15 cellular contexts compared by ENCODE assay signal in genomic region chr13:30253830-30254229, GRCh38. TPM values are rescaled to one million over a fixed set of nuclear protein-coding genes. Genes with fewer than 3 reads are reported as not detected.
DNase-seq lines count a peak whose midpoint lies in the region; ATAC-seq and TF ChIP-seq lines count a peak whose summit lies in the region.
"Had no signal": no experiment of that assay in that cellular context is flagged by ENCODE, and none has a peak within 500 bp of the region (broad histone marks: within the 10 kb centered on the region; RNA-seq: fewer than 3 reads in every experiment).

No MANE protein-coding gene starts in this region.

- DNase-seq in activated CD4-positive, alpha-beta T cell treated with anti-CD3 and anti-CD28 coated beads for 36 hours, result no peak
- DNase-seq in activated CD4-positive, alpha-beta T cell treated with anti-CD3 and anti-CD28 coated beads for 48 hours, result no peak
- DNase-seq in A673 (ENCODE audit: low spot score) (no peak), CD1c-positive myeloid dendritic cell (ENCODE audit: extremely low spot score) (no peak), chondrocyte (ENCODE audit: low spot score) (no peak)
- no peak for DNase-seq in activated naive CD4-positive, alpha-beta T cell treated with anti-CD3 and anti-CD28 coated beads, Interleukin-2, amount 50 U/mL, for 16 hours
- DNase-seq: 8988T, DMS53, NCI-H187 treated with DMSO at 0.1 percent for 48 hours, NCI-H446 treated with DMSO at 0.1 percent for 48 hours, NCI-H82, SHP77 treated with DMSO at 0.1 percent for 48 hours had no signal

- H3K4me3 Mint-ChIP-seq in activated CD4-positive, alpha-beta T cell treated with anti-CD3 and anti-CD28 coated beads for 36 hours, result no peak overlapping the region
- H3K4me3 Mint-ChIP-seq in activated T-helper 17 cell treated with anti-CD3 and anti-CD28 coated beads, Interleukin-2, amount 50 U/mL, for 72 hours, result peak overlapping the region; percentile 29
- no peak overlapping the region for H3K4me3 Mint-ChIP-seq in chondrocyte (ENCODE audit: unreplicated experiment)

- no peak overlapping the region for H3K27ac ChIP-seq in A673 (ENCODE audit: low read depth, low read length, poor library complexity, severe bottlenecking)
- H3K27ac ChIP-seq: C4-2B had no signal

- H3K9me3 Mint-ChIP-seq in activated CD4-positive, alpha-beta T cell treated with anti-CD3 and anti-CD28 coated beads for 36 hours (ENCODE audit: low read depth), result peaks cover 4% of the 10 kb centered on the region
- H3K9me3 Mint-ChIP-seq in activated T-helper 17 cell treated with anti-CD3 and anti-CD28 coated beads, Interleukin-2, amount 50 U/mL, for 72 hours, result no peaks in the 10 kb centered on the region
- peaks cover 3% of the 10 kb centered on the region for H3K9me3 Mint-ChIP-seq in chondrocyte (ENCODE audit: low read depth)

- peaks cover 22% of the 10 kb centered on the region for H3K4me1 Mint-ChIP-seq in activated CD4-positive, alpha-beta T cell treated with anti-CD3 and anti-CD28 coated beads for 36 hours
- peaks cover 6% of the 10 kb centered on the region for H3K4me1 Mint-ChIP-seq in activated T-helper 17 cell treated with anti-CD3 and anti-CD28 coated beads, Interleukin-2, amount 50 U/mL, for 72 hours
- peaks cover 16% of the 10 kb centered on the region for H3K4me1 Mint-ChIP-seq in chondrocyte (ENCODE audit: low read depth)

- BruUV-seq in A673 (replicated peaks; lab: Mats Ljungman, UMichigan), result TSS peak; percentile 6

- H3K27ac Mint-ChIP-seq in activated CD4-positive, alpha-beta T cell treated with anti-CD3 and anti-CD28 coated beads for 36 hours, result peak overlapping the region; percentile 14
- peak overlapping the region; percentile 50 for H3K27ac Mint-ChIP-seq in activated T-helper 17 cell treated with anti-CD3 and anti-CD28 coated beads, Interleukin-2, amount 50 U/mL, for 72 hours
- H3K27ac Mint-ChIP-seq in chondrocyte (ENCODE audit: unreplicated experiment), result no peak overlapping the region

- H3K36me3 Mint-ChIP-seq in activated CD4-positive, alpha-beta T cell treated with anti-CD3 and anti-CD28 coated beads for 36 hours (ENCODE audit: low read depth), result peaks cover 3% of the 10 kb centered on the region
- H3K36me3 Mint-ChIP-seq in activated T-helper 17 cell treated with anti-CD3 and anti-CD28 coated beads, Interleukin-2, amount 50 U/mL, for 72 hours (ENCODE audit: low read depth), result peaks cover 5% of the 10 kb centered on the region
- H3K36me3 Mint-ChIP-seq in chondrocyte (ENCODE audit: low read depth), result peaks cover 9% of the 10 kb centered on the region

- H3K27me3 Mint-ChIP-seq in activated CD4-positive, alpha-beta T cell treated with anti-CD3 and anti-CD28 coated beads for 36 hours, result no peaks in the 10 kb centered on the region
- H3K27me3 Mint-ChIP-seq in activated T-helper 17 cell treated with anti-CD3 and anti-CD28 coated beads, Interleukin-2, amount 50 U/mL, for 72 hours, result no peaks in the 10 kb centered on the region
- no peaks in the 10 kb centered on the region for H3K27me3 Mint-ChIP-seq in chondrocyte (ENCODE audit: low read depth)

- POLR2A ChIA-PET in activated CD4-positive, alpha-beta T cell treated with anti-CD3 and anti-CD28 coated beads for 36 hours (lab: Charles Lee), result interaction anchor here (0.7 kb wide), 1 partner anchor 92 kb away, joined by 3 read pairs; no protein-coding TSS in a partner anchor
- POLR2A ChIA-PET in A673 (lab: Charles Lee; ENCODE audit: low non-redundant PET), result no interaction called here

- H3K4me3 ChIP-seq in A673 (ENCODE audit: low read depth, low read length, poor library complexity, severe bottlenecking), result no peak overlapping the region

- no peaks in the 10 kb centered on the region for H3K27me3 ChIP-seq in A673 (replicated peaks; ENCODE audit: insufficient read depth, low read depth, low read length, poor library complexity)

- TF ChIP-seq CTCF in A673 (conservative IDR thresholded peaks at IDR 0.05; ENCODE audit: low read depth, low read length), result no peak
- TF ChIP-seq CTCF in chondrocyte (IDR thresholded peaks at IDR 0.05), result no peak

- CTCF ChIA-PET in activated CD4-positive, alpha-beta T cell treated with anti-CD3 and anti-CD28 coated beads for 36 hours (lab: Charles Lee), result interaction anchor here (0.5 to 1.3 kb wide), 2 partner anchors 11 to 139 kb away, joined by 3 to 5 read pairs; no protein-coding TSS in a partner anchor
- CTCF ChIA-PET in A673 (lab: Charles Lee), result no interaction called here

- intact Hi-C loops in activated CD4-positive, alpha-beta T cell treated with anti-CD3 and anti-CD28 coated beads for 36 hours (cut with DNase I, micrococcal nuclease), result loop anchor here (1.0 to 2.0 kb wide), 4 partner anchors 30 to 118 kb away; partner anchors contain the start of gene KATNAL1 (in 1 of the 2)
- intact Hi-C loops in A673 (cut with micrococcal nuclease; ENCODE audit: unreplicated experiment), result no loop called here

- H3K4me1 ChIP-seq in A673 (ENCODE audit: insufficient read depth, low read length, poor library complexity, severe bottlenecking), result peaks cover 39% of the 10 kb centered on the region

- peaks cover 12% of the 10 kb centered on the region for H3K36me3 ChIP-seq in A673 (ENCODE audit: insufficient read depth, low read length, poor library complexity, severe bottlenecking)

- peaks cover 8% of the 10 kb centered on the region for H3K9me3 ChIP-seq in A673 (ENCODE audit: low read depth, low read length, poor library complexity, severe bottlenecking)

- ATAC-seq in activated CD4-positive, alpha-beta T cell treated with anti-CD3 and anti-CD28 coated beads for 36 hours, result peak; percentile 53
- peak; percentile 47 for ATAC-seq in GM21529 (IDR thresholded peaks at IDR 0.05; ENCODE audit: unreplicated experiment)
- ATAC-seq in activated T-helper 17 cell treated with anti-CD3 and anti-CD28 coated beads, Interleukin-2, amount 50 U/mL, for 72 hours (replicated peaks), result peak; percentile 54

RNA-seq across cellular contexts. Expression of gene KATNAL1, which starts 53.5 kb away (rescaled TPM):
- 10 to 100 TPM; 10.9 to 12.5 TPM for total RNA-seq in activated CD4-positive, alpha-beta T cell treated with anti-CD3 and anti-CD28 coated beads for 36 hours
- 63.0 and 66.5 TPM in 2 replicates for total RNA-seq in A673 (2021)
- total RNA-seq in activated T-helper 17 cell treated with anti-CD3 and anti-CD28 coated beads, Interleukin-2, amount 50 U/mL, for 72 hours, result 10 to 100 TPM; 25.0 to 25.8 TPM
- total RNA-seq in chondrocyte, result 35.8 to 36.2 TPM (median 36.0 TPM) in 3 replicates
